12 cellular contexts compared by ENCODE assay signal in the genomic region with DNA sequence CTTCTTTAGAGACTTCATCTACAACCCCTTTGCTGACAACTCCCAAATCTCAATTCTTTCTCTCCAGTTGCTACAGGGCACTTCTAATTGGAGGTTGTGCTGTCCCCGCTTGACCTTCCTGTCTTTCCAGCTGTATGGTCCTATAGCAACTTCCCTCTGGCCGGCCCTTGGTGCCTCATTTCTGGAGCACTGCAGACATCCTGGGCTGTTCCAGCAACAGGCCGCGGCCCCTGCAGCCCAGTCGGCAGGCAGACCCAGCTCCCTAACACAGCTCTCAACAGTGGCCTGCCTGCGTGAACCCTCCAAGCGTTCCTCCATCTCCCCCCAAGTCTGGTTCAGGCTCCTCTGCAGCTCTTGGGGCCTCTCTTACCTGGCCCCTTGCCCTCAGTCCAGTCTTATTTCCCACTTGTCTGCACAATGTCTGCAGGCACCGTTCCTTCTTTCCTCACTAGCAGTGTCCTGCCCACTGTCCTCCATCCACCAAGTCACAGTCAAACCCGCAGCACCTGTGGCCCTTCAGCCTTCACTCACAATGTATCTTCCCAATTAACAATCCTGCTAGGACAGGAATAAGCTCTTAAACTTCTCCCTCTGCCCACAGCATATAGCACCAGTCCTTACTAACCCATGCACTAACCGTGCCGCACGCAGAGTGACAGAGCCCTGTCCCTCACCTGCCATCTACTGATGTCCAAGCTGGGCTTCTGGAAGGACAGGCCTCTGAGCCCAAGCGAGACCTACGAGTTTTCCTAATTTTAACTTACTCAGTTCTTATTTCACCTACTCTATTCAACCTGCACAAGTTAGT. TPM values are rescaled to one million over a fixed set of nuclear protein-coding genes. Genes with fewer than 3 reads are reported as not detected.
DNase-seq lines count a peak whose midpoint lies in the region; ATAC-seq and TF ChIP-seq lines count a peak whose summit lies in the region.
"Had no signal": no experiment of that assay in that cellular context is flagged by ENCODE, and none has a peak within 500 bp of the region (broad histone marks: within the 10 kb centered on the region; RNA-seq: fewer than 3 reads in every experiment).

No MANE protein-coding gene starts in this region.

- H3K4me3 ChIP-seq in CD8-positive, alpha-beta memory T cell (ENCODE audit: low read length), result no peak overlapping the region
- H3K4me3 ChIP-seq in Panc1 (ENCODE audit: low read depth in 2 of 2, low read length in 2 of 2) (no peak overlapping the region), hepatocyte (no peak overlapping the region), rectal smooth muscle tissue (ENCODE audit: low read length) (peak overlapping the region; percentile 44)

- H3K9me3 ChIP-seq in CD8-positive, alpha-beta memory T cell (ENCODE audit: low read length), result no peaks in the 10 kb centered on the region
- H3K9me3 ChIP-seq in Panc1 (ENCODE audit: control insufficient read depth, insufficient read depth, low read depth, low read length) (no peaks in the 10 kb centered on the region), hepatocyte (ENCODE audit: low read depth) (no peaks in the 10 kb centered on the region)
- H3K9me3 ChIP-seq: esophagus squamous epithelium had no signal

- no peak overlapping the region for H3K9ac ChIP-seq in rectal smooth muscle tissue (ENCODE audit: low read length)

- H4K20me1 ChIP-seq in hepatocyte (ENCODE audit: insufficient read depth, poor library complexity, severe bottlenecking), result peaks cover 10% of the 10 kb centered on the region

- TF ChIP-seq CTCF in Panc1 (IDR thresholded peaks at IDR 0.05), result no peak
- no peak for TF ChIP-seq CTCF in hepatocyte (IDR thresholded peaks at IDR 0.05; ENCODE audit: poor library complexity)

- in situ Hi-C loops in Panc1 (cut with HindIII; ENCODE audit: low pct_unique_long_range_greater_than_20kb, low sequenced_read_pairs), result no loop called here

- H2AFZ ChIP-seq in hepatocyte, result no peak overlapping the region

- H3K27me3 Mint-ChIP-seq in CD8-positive, alpha-beta memory T cell, result peaks cover 7 to 23% of the 10 kb centered on the region in 2 donors

- no peak for DNase-seq in CD8-positive, alpha-beta memory T cell
- no peak for DNase-seq in Panc1 (ENCODE audit: low read depth, low spot score)
- no peak for DNase-seq in hepatocyte (ENCODE audit: low spot score)
- no peak for DNase-seq in germinal center (ENCODE audit: low spot score)
- DNase-seq: activated naive CD4-positive, alpha-beta T cell; esophagus squamous epithelium had no signal

- H3K36me3 ChIP-seq in CD8-positive, alpha-beta memory T cell (ENCODE audit: insufficient read depth, low read length), result no peaks in the 10 kb centered on the region
- H3K36me3 ChIP-seq in Panc1 (ENCODE audit: control insufficient read depth, insufficient read depth, low read length), result no peaks in the 10 kb centered on the region
- H3K36me3 ChIP-seq in hepatocyte (replicated peaks; ENCODE audit: insufficient read depth, low read depth), result no peaks in the 10 kb centered on the region
- H3K36me3 ChIP-seq in rectal smooth muscle tissue (ENCODE audit: control insufficient read depth, insufficient read depth, low read length), result no peaks in the 10 kb centered on the region
- H3K36me3 ChIP-seq: esophagus squamous epithelium had no signal

- H3K79me2 ChIP-seq in hepatocyte, result peaks cover 26% of the 10 kb centered on the region

- CTCF ChIA-PET in CD8-positive, alpha-beta memory T cell (lab: Charles Lee), result interaction anchor here (1.3 kb wide), 2 partner anchors 29 to 94 kb away, joined by 3 to 4 read pairs; no protein-coding TSS in a partner anchor
- CTCF ChIA-PET in Panc1 (lab: Charles Lee), result interaction anchor here (1.3 kb wide), 1 partner anchor 62 kb away, joined by 4 read pairs; no protein-coding TSS in a partner anchor

- peak overlapping the region; percentile 88 for H3K4me2 ChIP-seq in hepatocyte

- H3K4me1 ChIP-seq in CD8-positive, alpha-beta memory T cell (ENCODE audit: insufficient read depth, low read length), result peaks cover 7% of the 10 kb centered on the region
- H3K4me1 ChIP-seq in Panc1 (ENCODE audit: control insufficient read depth, insufficient read depth, low read length) (peaks cover 16% of the 10 kb centered on the region), hepatocyte (ENCODE audit: insufficient read depth) (peaks cover 9% of the 10 kb centered on the region), rectal smooth muscle tissue (ENCODE audit: control insufficient read depth, insufficient read depth, low read length) (peaks cover 37% of the 10 kb centered on the region)

- H3K27ac ChIP-seq in CD8-positive, alpha-beta memory T cell (ENCODE audit: low read depth, low read length), result no peak overlapping the region
- H3K27ac ChIP-seq in Panc1 (ENCODE audit: low read length) (peak overlapping the region; percentile 90; the same call in 1 of the 2 replicates), hepatocyte (no peak overlapping the region), rectal smooth muscle tissue (ENCODE audit: low read depth, low read length) (peak overlapping the region; percentile 86)

- peak overlapping the region in 2 of 8 donors; percentile 34 to 49 for H3K27ac Mint-ChIP-seq in CD8-positive, alpha-beta memory T cell
- H3K27ac Mint-ChIP-seq: memory B cell had no signal

- no peak for ATAC-seq in Panc1
- no peak for ATAC-seq in HG03565 (IDR thresholded peaks at IDR 0.05; ENCODE audit: unreplicated experiment)
- no peak for ATAC-seq in GM21367 (IDR thresholded peaks at IDR 0.05; ENCODE audit: unreplicated experiment)
- ATAC-seq in HG02798 (IDR thresholded peaks at IDR 0.05; ENCODE audit: poor library complexity, unreplicated experiment), result no peak

- peaks cover 15 to 37% (median 24%) of the 10 kb centered on the region in 3 donors for H3K4me1 Mint-ChIP-seq in CD8-positive, alpha-beta memory T cell
- H3K4me1 Mint-ChIP-seq: memory B cell had no signal

- peak overlapping the region; percentile 8 to 75 (median 68) for H3K4me3 Mint-ChIP-seq in CD8-positive, alpha-beta memory T cell

- intact Hi-C loops in Panc1 (cut with micrococcal nuclease; ENCODE audit: unreplicated experiment), result loop anchor here (10.0 kb wide), 1 partner anchor 93 kb away; no protein-coding TSS in a partner anchor

- no peaks in the 10 kb centered on the region for H3K9me3 Mint-ChIP-seq in CD8-positive, alpha-beta memory T cell
- H3K9me3 Mint-ChIP-seq: activated CD4-positive, alpha-beta memory T cell treated with anti-CD3 and anti-CD28 coated beads for 36 hours; memory B cell had no signal

- H3K36me3 Mint-ChIP-seq in CD8-positive, alpha-beta memory T cell, result no peaks in the 10 kb centered on the region
- H3K36me3 Mint-ChIP-seq: activated CD4-positive, alpha-beta memory T cell treated with anti-CD3 and anti-CD28 coated beads for 36 hours; memory B cell had no signal

- no TSS peak for BruUV-seq in Panc1 (replicated peaks; lab: Mats Ljungman, UMichigan)

- H3K9me2 ChIP-seq in hepatocyte (replicated peaks; ENCODE audit: insufficient read depth), result no peaks in the 10 kb centered on the region

- H3K27me3 ChIP-seq in CD8-positive, alpha-beta memory T cell (ENCODE audit: insufficient read depth, low read length, poor library complexity, severe bottlenecking), result no peaks in the 10 kb centered on the region
- no peaks in the 10 kb centered on the region for H3K27me3 ChIP-seq in Panc1 (ENCODE audit: control insufficient read depth, insufficient read depth, low read length)
- H3K27me3 ChIP-seq in hepatocyte, result no peaks in the 10 kb centered on the region
- H3K27me3 ChIP-seq in rectal smooth muscle tissue (ENCODE audit: control insufficient read depth, insufficient read depth, low read length), result no peaks in the 10 kb centered on the region

- 91% methylated on average over 14 of the region's 14 CpGs for WGBS in hepatocyte (ENCODE audit: low lambda C conversion rate, missing lambda C conversion rate)

- POLR2A ChIA-PET in CD8-positive, alpha-beta memory T cell (lab: Charles Lee), result no interaction called here
- POLR2A ChIA-PET in Panc1 (lab: Charles Lee), result interaction anchor here (0.7 kb wide), 1 partner anchor 28 kb away, joined by 3 read pairs; no protein-coding TSS in a partner anchor

RNA-seq across cellular contexts. Expression of a gene that starts 1.5 kb away (rescaled TPM):
- total RNA-seq in CD8-positive, alpha-beta memory T cell, result 1 to 10 TPM; 1.3 to 1.7 TPM
- polyA plus RNA-seq in CD8-positive, alpha-beta memory T cell, result not detected
- total RNA-seq in Panc1 (2021; ENCODE audit: unreplicated experiment) (35.3 TPM), hepatocyte (31.8 and 31.9 TPM in 2 replicates)
- 34.8 TPM for polyA plus RNA-seq in Panc1 (2012; ENCODE audit: insufficient read length)
- 21.6 and 22.9 TPM in 2 replicates for polyA plus RNA-seq in hepatocyte

Comparison
In these comparisons a context has a peak if more than half of its experiments do, and no peak if none do; other contexts are left out.
1. H3K27ac ChIP-seq: peak in Panc1 (single experiment) and rectal smooth muscle tissue (single experiment); none in CD8-positive, alpha-beta memory T cell (single experiment) and hepatocyte (single experiment).
2. RNA of a gene that starts 1.5 kb away (total RNA-seq): 35.3 TPM in Panc1 (single experiment) and 31.8 to 31.9 TPM in hepatocyte; 1.3 to 1.7 TPM in CD8-positive, alpha-beta memory T cell; every median in the first group is over 10 times any median in the second.